Comparison of ENCODE assay signal across 25 cellular contexts in genomic region chr15:36364377-36364776, GRCh38.
"Had no signal": no experiment of that assay in that cellular context is flagged by ENCODE, and none has a peak within 500 bp of the region (broad histone marks: within the 10 kb centered on the region; RNA-seq: fewer than 3 reads in every experiment).

No MANE protein-coding gene starts in this region.

- H3K27me3 ChIP-seq: body of pancreas, colonic mucosa, gastroesophageal sphincter, heart left ventricle, right atrium auricular region, stomach, testis had no signal

- H3K36me3 Mint-ChIP-seq: activated naive CD8-positive, alpha-beta T cell treated with anti-CD3 and anti-CD28 coated beads for 36 hours; stimulated activated effector memory CD8-positive, alpha-beta T cell treated with anti-CD3 and anti-CD28 coated beads, Interleukin-12 subunit alpha, Interleukin-12 subunit beta, amount 100 ng/mL, for 72 hours had no signal

- H3K4me1 Mint-ChIP-seq: activated naive CD8-positive, alpha-beta T cell treated with anti-CD3 and anti-CD28 coated beads for 36 hours; neural crest cell; stimulated activated effector memory CD8-positive, alpha-beta T cell treated with anti-CD3 and anti-CD28 coated beads, Interleukin-12 subunit alpha, Interleukin-12 subunit beta, amount 100 ng/mL, for 72 hours had no signal

- DNase-seq: activated CD4-positive, alpha-beta T cell treated with anti-CD3 and anti-CD28 coated beads for 1 hour; activated CD4-positive, alpha-beta T cell treated with anti-CD3 and anti-CD28 coated beads, Interleukin-2, amount 50 U/mL, for 48 hours; activated gamma-delta T cell treated with Interleukin-2 at 50 U/mL for 16 hours; activated naive CD8-positive, alpha-beta T cell treated with anti-CD3 and anti-CD28 coated beads for 36 hours; activated T-cell treated with anti-CD3 and anti-CD28 coated beads for 4 hours; amniotic stem cell; body of pancreas; caudate nucleus; colonic mucosa; erythroblast; heart left ventricle; left ventricle myocardium inferior; small intestine; stimulated activated CD4-positive, alpha-beta T cell treated with anti-CD3 and anti-CD28 coated beads, Interleukin-4, amount 100 ng/mL, for 24 hours; stomach; T-helper 2 cell; testis; WERI-Rb-1 had no signal

- ATAC-seq: body of pancreas; gastroesophageal sphincter; heart left ventricle; stimulated activated effector memory CD8-positive, alpha-beta T cell treated with anti-CD3 and anti-CD28 coated beads, Interleukin-12 subunit alpha, Interleukin-12 subunit beta, amount 100 ng/mL, for 72 hours had no signal

- H3K4me1 ChIP-seq: body of pancreas, colonic mucosa, gastroesophageal sphincter, prostate gland, right atrium auricular region, stomach, testis had no signal

- H3K27ac Mint-ChIP-seq: activated naive CD8-positive, alpha-beta T cell treated with anti-CD3 and anti-CD28 coated beads for 36 hours; activated T-helper 1 cell treated with anti-CD3 and anti-CD28 coated beads, Interleukin-12 subunit alpha, Interleukin-12 subunit beta, Interleukin-2, Interleukin-4 antibody, amounts not matched to agents 30 ng/mL and 10 ng/mL and 1 ng/mL, durations not matched to agents 14 hours and 24 hours and 36 hours; stimulated activated effector memory CD8-positive, alpha-beta T cell treated with anti-CD3 and anti-CD28 coated beads, Interleukin-12 subunit alpha, Interleukin-12 subunit beta, amount 100 ng/mL, for 72 hours; type B pancreatic cell had no signal

- H3K36me3 ChIP-seq: colonic mucosa, gastroesophageal sphincter, heart left ventricle, left ventricle myocardium inferior, prostate gland, right atrium auricular region, stomach, WERI-Rb-1 had no signal

- H3K4me3 ChIP-seq: body of pancreas, colonic mucosa, gastroesophageal sphincter, heart left ventricle, left ventricle myocardium inferior, prostate gland, right atrium auricular region, stomach, testis had no signal

- H3K9me3 Mint-ChIP-seq: activated naive CD8-positive, alpha-beta T cell treated with anti-CD3 and anti-CD28 coated beads for 36 hours; activated T-helper 1 cell treated with anti-CD3 and anti-CD28 coated beads, Interleukin-12 subunit alpha, Interleukin-12 subunit beta, Interleukin-2, Interleukin-4 antibody, amounts not matched to agents 30 ng/mL and 10 ng/mL and 1 ng/mL, durations not matched to agents 14 hours and 24 hours and 36 hours; neural crest cell; stimulated activated effector memory CD8-positive, alpha-beta T cell treated with anti-CD3 and anti-CD28 coated beads, Interleukin-12 subunit alpha, Interleukin-12 subunit beta, amount 100 ng/mL, for 72 hours; type B pancreatic cell had no signal

- H3K9me3 ChIP-seq: body of pancreas, colonic mucosa, gastroesophageal sphincter, heart left ventricle, left ventricle myocardium inferior, prostate gland, right atrium auricular region, stomach, testis had no signal

- H3K27ac ChIP-seq: body of pancreas, colonic mucosa, gastroesophageal sphincter, heart left ventricle, left ventricle myocardium inferior, prostate gland, right atrium auricular region, stomach, testis, WERI-Rb-1 had no signal

- H3K4me3 Mint-ChIP-seq: activated naive CD8-positive, alpha-beta T cell treated with anti-CD3 and anti-CD28 coated beads for 36 hours; activated T-helper 1 cell treated with anti-CD3 and anti-CD28 coated beads, Interleukin-12 subunit alpha, Interleukin-12 subunit beta, Interleukin-2, Interleukin-4 antibody, amounts not matched to agents 30 ng/mL and 10 ng/mL and 1 ng/mL, durations not matched to agents 14 hours and 24 hours and 36 hours; neural crest cell; stimulated activated effector memory CD8-positive, alpha-beta T cell treated with anti-CD3 and anti-CD28 coated beads, Interleukin-12 subunit alpha, Interleukin-12 subunit beta, amount 100 ng/mL, for 72 hours; type B pancreatic cell had no signal
